10 cellular contexts compared by ENCODE assay signal in genomic region chr4:142353149-142353738, GRCh38.
DNase-seq lines count a peak whose midpoint lies in the region; ATAC-seq and TF ChIP-seq lines count a peak whose summit lies in the region.
"Had no signal": no experiment of that assay in that cellular context is flagged by ENCODE, and none has a peak within 500 bp of the region (broad histone marks: within the 10 kb centered on the region; RNA-seq: fewer than 3 reads in every experiment).

No MANE protein-coding gene starts in this region.

- 28 to 63% methylated on average over 2 to 5 of the region's 5 CpGs for WGBS in endodermal cell (ENCODE audit: insufficient coverage in 1 of 2, insufficient read length in 1 of 2), 2 experiments

- H3K4me3 Mint-ChIP-seq in endodermal cell: no peak overlapping the region
- H3K4me3 Mint-ChIP-seq in naive thymus-derived CD4-positive, alpha-beta T cell: peak overlapping the region in 9 of 10 donors; percentile 38 to 79 (median 70)
- H3K4me3 Mint-ChIP-seq: IgD-negative memory B cell, naive B cell had no signal

- H3K4me1 Mint-ChIP-seq in endodermal cell: peaks cover 9% of the 10 kb centered on the region
- H3K4me1 Mint-ChIP-seq in naive thymus-derived CD4-positive, alpha-beta T cell: peaks cover 58 to 100% (median 97%) of the 10 kb centered on the region in 7 donors

- H3K27ac ChIP-seq in endodermal cell (ENCODE audit: low read depth, low read length): no peak overlapping the region
- peak overlapping the region; percentile 67 for H3K27ac ChIP-seq in naive thymus-derived CD4-positive, alpha-beta T cell (ENCODE audit: low read depth, low read length)

- POLR2A ChIA-PET in naive thymus-derived CD4-positive, alpha-beta T cell (lab: Charles Lee): interaction anchor here (0.8 to 5.9 kb wide), 8 partner anchors 26 to 364 kb away, joined by 3 to 89 read pairs (median 6); no protein-coding TSS in a partner anchor

- no peaks in the 10 kb centered on the region for H3K36me3 Mint-ChIP-seq in endodermal cell (ENCODE audit: low read depth)
- H3K36me3 Mint-ChIP-seq in naive thymus-derived CD4-positive, alpha-beta T cell: peaks cover 0 to 7% (median 0%) of the 10 kb centered on the region in 5 donors
- H3K36me3 Mint-ChIP-seq: IgD-negative memory B cell, naive B cell had no signal

- no peaks in the 10 kb centered on the region for H3K27me3 Mint-ChIP-seq in endodermal cell (ENCODE audit: insufficient read depth)
- H3K27me3 Mint-ChIP-seq in naive thymus-derived CD4-positive, alpha-beta T cell: no peaks in the 10 kb centered on the region
- H3K27me3 Mint-ChIP-seq: naive B cell had no signal

- H3K9ac ChIP-seq in endodermal cell (ENCODE audit: extremely low read depth, low read length, poor library complexity, severe bottlenecking): no peak overlapping the region

- H3K4me1 ChIP-seq in endodermal cell (ENCODE audit: control insufficient read depth, insufficient read depth, low read length): peaks cover 3% of the 10 kb centered on the region
- H3K4me1 ChIP-seq in naive thymus-derived CD4-positive, alpha-beta T cell (ENCODE audit: control insufficient read depth in 2 of 2, insufficient read depth in 2 of 2, low read length in 2 of 2): peaks cover 69 to 84% of the 10 kb centered on the region in 2 donors

- intact Hi-C loops in naive thymus-derived CD4-positive, alpha-beta T cell (cut with micrococcal nuclease): loop anchor here (1.0 to 5.0 kb wide), 9 partner anchors 52 to 494 kb away; no protein-coding TSS in a partner anchor
- intact Hi-C loops in posterior vena cava (cut with DNase I): loop anchor here in 1 of 2 donors (10.0 kb wide), 1 partner anchor 228 kb away; no protein-coding TSS in a partner anchor

- peak; percentile 61 for ATAC-seq in naive thymus-derived CD4-positive, alpha-beta T cell

- H3K9me3 Mint-ChIP-seq in endodermal cell: no peaks in the 10 kb centered on the region
- no peaks in the 10 kb centered on the region for H3K9me3 Mint-ChIP-seq in naive thymus-derived CD4-positive, alpha-beta T cell
- H3K9me3 Mint-ChIP-seq: IgD-negative memory B cell, naive B cell had no signal

- H3K4me3 ChIP-seq in AG09309 (ENCODE audit: control insufficient read depth, low read depth, low read length): no peak overlapping the region
- no peak overlapping the region for H3K4me3 ChIP-seq in GM12865 (ENCODE audit: low read depth, low read length)
- no peak overlapping the region for H3K4me3 ChIP-seq in endodermal cell (ENCODE audit: low read length)
- H3K4me3 ChIP-seq in naive thymus-derived CD4-positive, alpha-beta T cell (ENCODE audit: low read length): no peak overlapping the region

- DNase-seq in AG09309 (ENCODE audit: low read depth) (peak; percentile 62), GM12865 (ENCODE audit: low read depth) (peak; percentile 51), HuH-7 (ENCODE audit: low spot score) (peak; percentile 2), SK-N-DZ (ENCODE audit: low spot score) (peak; percentile 47), endodermal cell (no peak), NCI-H2227 (lab: John Stamatoyannopoulos, UW; ENCODE audit: unreplicated experiment) (no peak), posterior vena cava (ENCODE audit: low spot score) (no peak)
- peak in 6 of 9 donors; percentile 21 to 50 (median 46) for DNase-seq in naive thymus-derived CD4-positive, alpha-beta T cell
- DNase-seq: naive B cell had no signal

- no peak overlapping the region for H3K27ac Mint-ChIP-seq in endodermal cell
- peak overlapping the region; percentile 68 to 95 (median 92) for H3K27ac Mint-ChIP-seq in naive thymus-derived CD4-positive, alpha-beta T cell
- H3K27ac Mint-ChIP-seq: IgD-negative memory B cell, naive B cell had no signal

- H3K9me3 ChIP-seq in endodermal cell (ENCODE audit: control insufficient read depth, low read length): no peaks in the 10 kb centered on the region
- no peaks in the 10 kb centered on the region for H3K9me3 ChIP-seq in naive thymus-derived CD4-positive, alpha-beta T cell (ENCODE audit: control insufficient read depth in 2 of 3, low read length in 3 of 3)

- H3K27me3 ChIP-seq in endodermal cell (ENCODE audit: control insufficient read depth, insufficient read depth, low read length, poor library complexity, severe bottlenecking): no peaks in the 10 kb centered on the region
- H3K27me3 ChIP-seq in naive thymus-derived CD4-positive, alpha-beta T cell (ENCODE audit: control insufficient read depth in 2 of 2, insufficient read depth in 2 of 2, low read length in 2 of 2): no peaks in the 10 kb centered on the region

- CTCF ChIA-PET in naive thymus-derived CD4-positive, alpha-beta T cell (lab: Charles Lee): interaction anchor here (0.6 to 4.9 kb wide), 25 partner anchors 9 to 392 kb away, joined by 3 to 29 read pairs (median 4); no protein-coding TSS in a partner anchor

- TF ChIP-seq CTCF in AG09309 (IDR thresholded peaks at IDR 0.05; ENCODE audit: control insufficient read depth, insufficient read depth, low read depth, low read length, missing control alignments): peak; percentile 79
- TF ChIP-seq CTCF in GM12865 (IDR thresholded peaks at IDR 0.05; ENCODE audit: insufficient read depth, low read depth, low read length, missing control alignments): peak; percentile 64
- TF ChIP-seq CTCF in endodermal cell (conservative IDR thresholded peaks at IDR 0.05): peak; percentile 92

- H3K36me3 ChIP-seq in endodermal cell (ENCODE audit: control insufficient read depth, insufficient read depth, low read length): no peaks in the 10 kb centered on the region
- no peaks in the 10 kb centered on the region for H3K36me3 ChIP-seq in naive thymus-derived CD4-positive, alpha-beta T cell (ENCODE audit: control insufficient read depth in 2 of 3, insufficient read depth in 3 of 3, low read length in 3 of 3)

Comparison
In these comparisons a context has a peak if more than half of its experiments do, and no peak if none do; other contexts are left out.
1. DNase-seq: peak in AG09309 (single experiment), GM12865 (single experiment), HuH-7 (single experiment), SK-N-DZ (single experiment) and naive thymus-derived CD4-positive, alpha-beta T cell (6 of 9); none in endodermal cell (single experiment), NCI-H2227 (single experiment) and posterior vena cava (single experiment).
2. Peak in every context shown above with its lines, with median percentiles within 50 percentile points of each other: CTCF ChIP-seq.